19 cellular contexts compared by ENCODE assay signal in genomic region chr7:2956076-2956475, GRCh38.
A peak's percentile ranks its signal among the peaks of the same experiment; 100 is the strongest.
DNase-seq lines count a peak whose midpoint lies in the region; ATAC-seq and TF ChIP-seq lines count a peak whose summit lies in the region.
"Had no signal": no experiment of that assay in that cellular context is flagged by ENCODE, and none has a peak within 500 bp of the region (broad histone marks: within the 10 kb centered on the region; RNA-seq: fewer than 3 reads in every experiment).

No MANE protein-coding gene starts in this region.

- peaks cover 3% of the 10 kb centered on the region for H3K4me1 ChIP-seq in upper lobe of right lung
- H3K4me1 ChIP-seq: colonic mucosa, right atrium auricular region had no signal

- H3K4me1 Mint-ChIP-seq in stimulated activated naive CD8-positive, alpha-beta T cell treated with anti-CD3 and anti-CD28 coated beads, Interleukin-15, Interleukin-2, amounts not matched to agents 100 ng/mL and 50 ng/mL, for 24 hours (ENCODE audit: low read depth): peaks cover 90% of the 10 kb centered on the region
- H3K4me1 Mint-ChIP-seq in activated CD8-positive, alpha-beta T cell treated with anti-CD3 and anti-CD28 coated beads for 36 hours (ENCODE audit: low read depth): peaks cover 82% of the 10 kb centered on the region
- H3K4me1 Mint-ChIP-seq in WTC11: peaks cover 5% of the 10 kb centered on the region
- H3K4me1 Mint-ChIP-seq: brain had no signal

- CTCF ChIA-PET in activated CD8-positive, alpha-beta T cell treated with anti-CD3 and anti-CD28 coated beads for 36 hours (lab: Charles Lee): interaction anchor here (0.8 to 2.0 kb wide), 4 partner anchors 9 to 246 kb away, joined by 3 to 8 read pairs (median 5); no protein-coding TSS in a partner anchor
- CTCF ChIA-PET in WTC11 (lab: Charles Lee): no interaction called here

- H3K36me3 Mint-ChIP-seq in stimulated activated naive CD8-positive, alpha-beta T cell treated with anti-CD3 and anti-CD28 coated beads, Interleukin-15, Interleukin-2, amounts not matched to agents 100 ng/mL and 50 ng/mL, for 24 hours (ENCODE audit: low read depth): peaks cover 65% of the 10 kb centered on the region
- peaks cover 86% of the 10 kb centered on the region for H3K36me3 Mint-ChIP-seq in activated CD8-positive, alpha-beta T cell treated with anti-CD3 and anti-CD28 coated beads for 36 hours (ENCODE audit: low read depth)
- peaks cover 15% of the 10 kb centered on the region for H3K36me3 Mint-ChIP-seq in WTC11
- H3K36me3 Mint-ChIP-seq: brain had no signal

- H3K9me3 Mint-ChIP-seq in stimulated activated naive CD8-positive, alpha-beta T cell treated with anti-CD3 and anti-CD28 coated beads, Interleukin-15, Interleukin-2, amounts not matched to agents 100 ng/mL and 50 ng/mL, for 24 hours: no peaks in the 10 kb centered on the region
- peaks cover 3% of the 10 kb centered on the region for H3K9me3 Mint-ChIP-seq in activated CD8-positive, alpha-beta T cell treated with anti-CD3 and anti-CD28 coated beads for 36 hours
- peaks cover 10% of the 10 kb centered on the region for H3K9me3 Mint-ChIP-seq in WTC11

- H3K27ac Mint-ChIP-seq in stimulated activated naive CD8-positive, alpha-beta T cell treated with anti-CD3 and anti-CD28 coated beads, Interleukin-15, Interleukin-2, amounts not matched to agents 100 ng/mL and 50 ng/mL, for 24 hours: peak overlapping the region; percentile 89
- H3K27ac Mint-ChIP-seq in activated CD8-positive, alpha-beta T cell treated with anti-CD3 and anti-CD28 coated beads for 36 hours: peak overlapping the region; percentile 92
- H3K27ac Mint-ChIP-seq in WTC11: no peak overlapping the region
- H3K27ac Mint-ChIP-seq: B cell, brain had no signal

- no peak for TF ChIP-seq CTCF in activated CD8-positive, alpha-beta T cell treated with anti-CD3 and anti-CD28 coated beads for 36 hours (IDR thresholded peaks at IDR 0.05)
- no peak for TF ChIP-seq CTCF in upper lobe of right lung (IDR thresholded peaks at IDR 0.05)
- no peak for TF ChIP-seq CTCF in WTC11 (IDR thresholded peaks at IDR 0.05)

- no peak overlapping the region for H3K4me3 Mint-ChIP-seq in stimulated activated naive CD8-positive, alpha-beta T cell treated with anti-CD3 and anti-CD28 coated beads, Interleukin-15, Interleukin-2, amounts not matched to agents 100 ng/mL and 50 ng/mL, for 24 hours
- H3K4me3 Mint-ChIP-seq in activated CD8-positive, alpha-beta T cell treated with anti-CD3 and anti-CD28 coated beads for 36 hours: no peak overlapping the region
- no peak overlapping the region for H3K4me3 Mint-ChIP-seq in WTC11
- H3K4me3 Mint-ChIP-seq: B cell, brain had no signal

- ATAC-seq in stimulated activated naive CD8-positive, alpha-beta T cell treated with anti-CD3 and anti-CD28 coated beads, Interleukin-15, Interleukin-2, amounts not matched to agents 100 U/mL and 50 U/mL, for 24 hours: no peak
- ATAC-seq in activated CD8-positive, alpha-beta T cell treated with anti-CD3 and anti-CD28 coated beads for 36 hours: no peak
- ATAC-seq in upper lobe of right lung (no peak), WTC11 (no peak), GM19324 (IDR thresholded peaks at IDR 0.05; ENCODE audit: low FRiP score, unreplicated experiment) (no peak)
- ATAC-seq: Right ventricle myocardium inferior had no signal

- no peaks in the 10 kb centered on the region for H3K9me3 ChIP-seq in upper lobe of right lung
- H3K9me3 ChIP-seq: colonic mucosa, right atrium auricular region, upper lobe of left lung had no signal

- intact Hi-C loops in activated CD8-positive, alpha-beta T cell treated with anti-CD3 and anti-CD28 coated beads for 36 hours (cut with micrococcal nuclease): no loop called here
- intact Hi-C loops in upper lobe of right lung (cut with DNase I): no loop called here

- no peaks in the 10 kb centered on the region for H3K27me3 Mint-ChIP-seq in stimulated activated naive CD8-positive, alpha-beta T cell treated with anti-CD3 and anti-CD28 coated beads, Interleukin-15, Interleukin-2, amounts not matched to agents 100 ng/mL and 50 ng/mL, for 24 hours
- H3K27me3 Mint-ChIP-seq in activated CD8-positive, alpha-beta T cell treated with anti-CD3 and anti-CD28 coated beads for 36 hours: no peaks in the 10 kb centered on the region
- H3K27me3 Mint-ChIP-seq in WTC11 (ENCODE audit: low read depth): no peaks in the 10 kb centered on the region; the same call in 1 of the 2 replicates
- H3K27me3 Mint-ChIP-seq: B cell; stimulated activated naive CD8-positive, alpha-beta T cell treated with anti-CD3 and anti-CD28 coated beads, Interleukin-15, amount 100 ng/mL, for 72 hours had no signal

- H3K27me3 ChIP-seq in upper lobe of right lung: no peaks in the 10 kb centered on the region
- H3K27me3 ChIP-seq: colonic mucosa, right atrium auricular region, upper lobe of left lung had no signal

- H3K27ac ChIP-seq in epithelial cell of prostate (peak overlapping the region; percentile 89), upper lobe of right lung (no peak overlapping the region)
- H3K27ac ChIP-seq: colonic mucosa, right atrium auricular region, upper lobe of left lung, WERI-Rb-1 had no signal

- H3K36me3 ChIP-seq in upper lobe of right lung: no peaks in the 10 kb centered on the region
- H3K36me3 ChIP-seq: colonic mucosa, right atrium auricular region, upper lobe of left lung, WERI-Rb-1 had no signal

- no peak overlapping the region for H3K4me3 ChIP-seq in upper lobe of right lung
- H3K4me3 ChIP-seq: colonic mucosa, right atrium auricular region, upper lobe of left lung had no signal

- no peak for DNase-seq in stimulated activated naive CD8-positive, alpha-beta T cell treated with anti-CD3 and anti-CD28 coated beads, Interleukin-15, Interleukin-2, amounts not matched to agents 100 U/mL and 50 U/mL, for 24 hours
- no peak for DNase-seq in activated CD8-positive, alpha-beta T cell treated with anti-CD3 and anti-CD28 coated beads for 36 hours
- DNase-seq in epithelial cell of prostate (ENCODE audit: low read depth, low spot score) (no peak), upper lobe of right lung (peak; percentile 11), WTC11 (ENCODE audit: low spot score) (no peak)
- DNase-seq in stimulated activated CD4-positive, alpha-beta T cell treated with anti-CD3 and anti-CD28 coated beads, Interleukin-1b, Interleukin-23, amount 100 ng/mL, for 48 hours: no peak
- DNase-seq: colonic mucosa, foreskin melanocyte, NCI-H2029, NCI-H510A, WERI-Rb-1 had no signal

- POLR2A ChIA-PET in activated CD8-positive, alpha-beta T cell treated with anti-CD3 and anti-CD28 coated beads for 36 hours (lab: Charles Lee): interaction anchor here (1.1 kb wide), 1 partner anchor 10 kb away, joined by 4 read pairs; no protein-coding TSS in a partner anchor
- POLR2A ChIA-PET in WTC11 (lab: Charles Lee): no interaction called here

TF ChIP-seq in WTC11, 78 proteins besides CTCF, POLR2A, EP300 and RAD21 (continues in another document):
- TF ChIP-seq RELA (CRISPR knock-in tag; IDR thresholded peaks at IDR 0.05; ENCODE audit: borderline replicate concordance) (no peak), ZNF232 (CRISPR knock-in tag; IDR thresholded peaks at IDR 0.05) (no peak), ZNF512 (CRISPR knock-in tag; IDR thresholded peaks at IDR 0.05; ENCODE audit: borderline replicate concordance) (no peak), CBFB (CRISPR knock-in tag; IDR thresholded peaks at IDR 0.05; ENCODE audit: low read depth) (no peak), ETV6 (CRISPR knock-in tag; IDR thresholded peaks at IDR 0.05) (no peak), MYBL2 (CRISPR knock-in tag; IDR thresholded peaks at IDR 0.05) (no peak), STAT6 (CRISPR knock-in tag; conservative IDR thresholded peaks at IDR 0.05; ENCODE audit: low read depth) (no peak)
- TF ChIP-seq, protein P1, sequence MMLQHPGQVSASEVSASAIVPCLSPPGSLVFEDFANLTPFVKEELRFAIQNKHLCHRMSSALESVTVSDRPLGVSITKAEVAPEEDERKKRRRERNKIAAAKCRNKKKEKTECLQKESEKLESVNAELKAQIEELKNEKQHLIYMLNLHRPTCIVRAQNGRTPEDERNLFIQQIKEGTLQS (CRISPR knock-in tag; conservative IDR thresholded peaks at IDR 0.05): no peak
- TF ChIP-seq, protein P2, sequence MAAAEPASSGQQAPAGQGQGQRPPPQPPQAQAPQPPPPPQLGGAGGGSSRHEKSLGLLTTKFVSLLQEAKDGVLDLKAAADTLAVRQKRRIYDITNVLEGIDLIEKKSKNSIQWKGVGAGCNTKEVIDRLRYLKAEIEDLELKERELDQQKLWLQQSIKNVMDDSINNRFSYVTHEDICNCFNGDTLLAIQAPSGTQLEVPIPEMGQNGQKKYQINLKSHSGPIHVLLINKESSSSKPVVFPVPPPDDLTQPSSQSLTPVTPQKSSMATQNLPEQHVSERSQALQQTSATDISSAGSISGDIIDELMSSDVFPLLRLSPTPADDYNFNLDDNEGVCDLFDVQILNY (CRISPR knock-in tag; IDR thresholded peaks at IDR 0.05): no peak
